ENCODE assay signal across 23 cellular contexts in genomic region chrX:12877386-12877785, GRCh38. TPM values are rescaled to one million over a fixed set of nuclear protein-coding genes. Genes with fewer than 3 reads are reported as not detected.
DNase-seq lines count a peak whose midpoint lies in the region; ATAC-seq and TF ChIP-seq lines count a peak whose summit lies in the region.
"Had no signal": no experiment of that assay in that cellular context is flagged by ENCODE, and none has a peak within 500 bp of the region (broad histone marks: within the 10 kb centered on the region; RNA-seq: fewer than 3 reads in every experiment).

No MANE protein-coding gene starts in this region.

- CTCF ChIA-PET in activated naive CD4-positive, alpha-beta T cell treated with anti-CD3 and anti-CD28 coated beads, Interleukin-2, amount 10 ng/mL, durations not matched to agents 7 days and 5 days (lab: Charles Lee) = no interaction called here

- DNase-seq in Caki2 (ENCODE audit: low read depth) (peak; percentile 1), astrocyte of the hippocampus (ENCODE audit: low read depth, low spot score) (peak; percentile 41), GM13977 (ENCODE audit: low spot score) (no peak)
- DNase-seq in activated naive CD4-positive, alpha-beta T cell treated with anti-CD3 and anti-CD28 coated beads, Interleukin-2, amount 10 ng/mL, durations not matched to agents 7 days and 5 days = no peak
- DNase-seq: Caco-2; CD4-positive, alpha-beta memory T cell; DMS 273 treated with DMSO at 0.1 percent for 48 hours; DMS79; EL; KBM-7; MG63; NCI-H2029 treated with DMSO at 0.1 percent for 48 hours; NCI-H526 treated with DMSO at 0.1 percent for 48 hours; SHP77 treated with DMSO at 0.1 percent for 48 hours had no signal

- peaks cover 4% of the 10 kb centered on the region for H3K27me3 Mint-ChIP-seq in nephron (ENCODE audit: low read depth)
- no peaks in the 10 kb centered on the region for H3K27me3 Mint-ChIP-seq in activated naive CD4-positive, alpha-beta T cell treated with anti-CD3 and anti-CD28 coated beads, Interleukin-2, amount 10 ng/mL, durations not matched to agents 7 days and 5 days

- H3K27ac Mint-ChIP-seq in nephron = peak overlapping the region; percentile 24 to 32 (median 26)
- no peak overlapping the region for H3K27ac Mint-ChIP-seq in activated naive CD4-positive, alpha-beta T cell treated with anti-CD3 and anti-CD28 coated beads, Interleukin-2, amount 10 ng/mL, durations not matched to agents 7 days and 5 days

- no peak overlapping the region for H3K4me3 Mint-ChIP-seq in nephron
- no peak overlapping the region for H3K4me3 Mint-ChIP-seq in activated naive CD4-positive, alpha-beta T cell treated with anti-CD3 and anti-CD28 coated beads, Interleukin-2, amount 10 ng/mL, durations not matched to agents 7 days and 5 days
- H3K4me3 Mint-ChIP-seq: CD4-positive, alpha-beta memory T cell had no signal

- in situ Hi-C loops in Caki2 (cut with HindIII; ENCODE audit: low pct_unique_long_range_greater_than_20kb, low sequenced_read_pairs) = no loop called here
- in situ Hi-C loops in GM13977 (cut with MboI; ENCODE audit: low pct_unique_long_range_greater_than_20kb, low sequenced_read_pairs, unreplicated experiment) = no loop called here

- ATAC-seq in HG02852 (IDR thresholded peaks at IDR 0.05; ENCODE audit: unreplicated experiment) = no peak
- no peak for ATAC-seq in GM18907 (IDR thresholded peaks at IDR 0.05; ENCODE audit: unreplicated experiment)

- TF ChIP-seq CTCF in 22Rv1 (IDR thresholded peaks at IDR 0.05) = no peak
- TF ChIP-seq CTCF in nephron (IDR thresholded peaks at IDR 0.05; ENCODE audit: unreplicated experiment in 3 of 3) = no peak
- TF ChIP-seq CTCF in GM13977 (IDR thresholded peaks at IDR 0.05; ENCODE audit: extremely low read depth, insufficient read depth, missing control alignments) = no peak

- peak overlapping the region; percentile 38; the same call in 1 of the 2 replicates for H3K27ac ChIP-seq in 22Rv1
- H3K27ac ChIP-seq: BLaER1 treated with 17β-estradiol and CSF1 and Interleukin-3, amounts not matched to agents 10 nM and 100 nM; RWPE1 had no signal

- H3K36me3 Mint-ChIP-seq in nephron (ENCODE audit: low read depth) = no peaks in the 10 kb centered on the region
- no peaks in the 10 kb centered on the region for H3K36me3 Mint-ChIP-seq in activated naive CD4-positive, alpha-beta T cell treated with anti-CD3 and anti-CD28 coated beads, Interleukin-2, amount 10 ng/mL, durations not matched to agents 7 days and 5 days
- H3K36me3 Mint-ChIP-seq: CD4-positive, alpha-beta memory T cell had no signal

- peaks cover 5% of the 10 kb centered on the region for H3K9me3 Mint-ChIP-seq in nephron
- no peaks in the 10 kb centered on the region for H3K9me3 Mint-ChIP-seq in activated naive CD4-positive, alpha-beta T cell treated with anti-CD3 and anti-CD28 coated beads, Interleukin-2, amount 10 ng/mL, durations not matched to agents 7 days and 5 days

- H3K4me1 Mint-ChIP-seq in nephron = peaks cover 7% of the 10 kb centered on the region
- H3K4me1 Mint-ChIP-seq in activated naive CD4-positive, alpha-beta T cell treated with anti-CD3 and anti-CD28 coated beads, Interleukin-2, amount 10 ng/mL, durations not matched to agents 7 days and 5 days = no peaks in the 10 kb centered on the region
- H3K4me1 Mint-ChIP-seq: CD4-positive, alpha-beta memory T cell had no signal

RNA-seq across cellular contexts. Expression of gene TLR7, which starts 10.5 kb away (rescaled TPM):
- total RNA-seq in Caki2 (2014; rRNA removed; shearing (Covaris generic); ENCODE audit: low replicate concordance) = not detected in 2 replicates
- total RNA-seq: A172, NCI-H460 had no signal

RNA-seq across cellular contexts. Expression of gene TLR8, which starts 29.0 kb away (rescaled TPM):
- total RNA-seq in Caki2 (2014; rRNA removed; shearing (Covaris generic); ENCODE audit: low replicate concordance) = not detected in 2 replicates
- total RNA-seq: A172, Caco-2, LHCN-M2, NCI-H460 had no signal

Comparison
In these comparisons a context has a peak if more than half of its experiments do, and no peak if none do; other contexts are left out.
1. DNase-seq: peak in Caki2 (single experiment) and astrocyte of the hippocampus (single experiment); none in GM13977 (single experiment) and activated naive CD4-positive, alpha-beta T cell treated with anti-CD3 and anti-CD28 coated beads, Interleukin-2, amount 10 ng/mL, durations not matched to agents 7 days and 5 days (single experiment).